In genomic region chr6:17728551-17729222, GRCh38 we compare ENCODE assay signal across 1 cellular context.
TF ChIP-seq lines count a peak whose summit lies in the region.

No MANE protein-coding gene starts in this region.

TF ChIP-seq in HepG2, 621 proteins besides CTCF, POLR2A, EP300 and RAD21:
- no peak for TF ChIP-seq MEIS1 (CRISPR knock-in tag; IDR thresholded peaks at IDR 0.05; ENCODE audit: borderline replicate concordance)
- TF ChIP-seq ZMYM4 (CRISPR knock-in tag; IDR thresholded peaks at IDR 0.05): 0 out of 2 replicates have a peak, but pooled peaks have one; percentile 29
- no peak for TF ChIP-seq EED (CRISPR knock-in tag; IDR thresholded peaks at IDR 0.05)
TF ChIP-seq in HepG2: peak in this region for 1.
